Comparison of ENCODE assay signal across 7 cellular contexts in the genomic region with DNA sequence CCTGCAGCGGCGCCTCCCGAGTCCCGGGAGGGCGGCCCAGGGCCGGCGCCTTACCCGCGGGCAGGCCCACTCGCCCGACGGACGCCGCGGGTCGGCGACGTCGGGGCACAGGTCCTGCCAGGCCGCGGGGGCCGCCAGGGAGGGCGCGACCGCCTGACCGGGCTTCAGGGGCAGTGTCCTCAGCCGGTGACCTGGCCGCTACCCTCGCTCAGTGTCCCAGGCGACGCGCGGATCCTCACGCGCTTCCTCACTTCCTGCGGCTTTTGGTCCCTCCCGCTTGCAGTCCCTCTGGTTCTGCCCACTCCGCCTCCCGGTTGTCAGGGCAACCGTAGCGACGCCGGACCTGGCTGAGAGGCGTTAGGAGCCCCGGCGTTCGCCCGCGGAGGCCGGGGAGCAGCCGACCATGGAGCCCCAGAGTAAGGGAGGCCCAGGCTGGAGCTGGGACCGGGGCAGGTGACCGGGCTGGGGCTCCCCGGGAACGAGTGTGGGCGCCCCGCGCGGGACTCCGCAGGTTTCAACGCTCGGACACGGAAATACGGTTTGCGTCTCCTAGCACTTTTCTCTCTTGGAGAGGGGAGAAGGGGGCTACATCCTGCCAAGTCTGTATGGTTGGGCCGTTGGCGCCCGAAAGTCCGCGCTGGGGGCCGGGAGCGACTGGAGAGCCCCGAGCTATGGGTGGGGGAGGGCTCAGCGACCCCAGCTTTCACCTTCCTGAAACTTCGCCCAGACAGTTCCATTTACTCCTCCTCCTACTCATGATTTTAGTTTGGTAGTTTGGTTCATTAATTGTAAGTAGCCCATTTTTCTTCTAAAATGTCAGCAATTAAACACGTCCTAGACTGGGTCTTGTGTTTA.
DNase-seq lines count a peak whose midpoint lies in the region; ATAC-seq and TF ChIP-seq lines count a peak whose summit lies in the region.
"Not testable (repeated sequence)": the region's sequence is repeated elsewhere in the genome, so short reads cannot be mapped to it uniquely, and the experiment has no call there.

No MANE protein-coding gene starts in this region.

- not testable (repeated sequence) for TF ChIP-seq POLR2A in body of pancreas (IDR thresholded peaks at IDR 0.05)

- H3K27ac Mint-ChIP-seq in naive thymus-derived CD4-positive, alpha-beta T cell; stimulated activated memory B cell treated with anti-CD40 and anti-IgM and Interleukin-4, amounts not matched to agents 10 μg/mL and 1 μg/mL and 100 μg/mL, for 72 hours: not testable (repeated sequence)

- not testable (repeated sequence) for H3K27me3 ChIP-seq in body of pancreas; naive thymus-derived CD4-positive, alpha-beta T cell (ENCODE audit: control insufficient read depth in 2 of 2, insufficient read depth in 2 of 2, low read length in 2 of 2)

- intact Hi-C loops in body of pancreas (cut with DNase I); Right ventricle myocardium superior (cut with DNase I); naive thymus-derived CD4-positive, alpha-beta T cell (cut with micrococcal nuclease): not testable (repeated sequence)

- CTCF ChIA-PET in naive thymus-derived CD4-positive, alpha-beta T cell (lab: Charles Lee): not testable (repeated sequence)

- WGBS in body of pancreas, 2 donors: 53 to 62% methylated on average over 64 to 76 of the region's 76 CpGs

- not testable (repeated sequence) for H3K27ac ChIP-seq in body of pancreas; naive thymus-derived CD4-positive, alpha-beta T cell (ENCODE audit: low read depth, low read length)

- peak overlapping the region; percentile 30; the same call in 1 of the 2 replicates for H3K4me3 ChIP-seq in LNCaP clone FGC (ENCODE audit: low read depth, low read length)
- H3K4me3 ChIP-seq in body of pancreas; naive thymus-derived CD4-positive, alpha-beta T cell (ENCODE audit: low read length): not testable (repeated sequence)

- ATAC-seq in body of pancreas (peak; percentile 47), Right ventricle myocardium superior (ENCODE audit: poor library complexity) (peak; percentile 33)
- ATAC-seq in naive thymus-derived CD4-positive, alpha-beta T cell: peak; percentile 21
- ATAC-seq in stimulated activated memory B cell treated with anti-CD40 and anti-IgM and Interleukin-4, amounts not matched to agents 10 μg/mL and 1 μg/mL and 100 μg/mL, for 72 hours: peak; percentile 76

- H3K27me3 Mint-ChIP-seq in naive thymus-derived CD4-positive, alpha-beta T cell; stimulated activated memory B cell treated with anti-CD40 and anti-IgM and Interleukin-4, amounts not matched to agents 10 μg/mL and 1 μg/mL and 100 μg/mL, for 72 hours: not testable (repeated sequence)

- not testable (repeated sequence) for H3K4me1 Mint-ChIP-seq in naive thymus-derived CD4-positive, alpha-beta T cell; stimulated activated memory B cell treated with anti-CD40 and anti-IgM and Interleukin-4, amounts not matched to agents 10 μg/mL and 1 μg/mL and 100 μg/mL, for 72 hours

- POLR2A ChIA-PET in naive thymus-derived CD4-positive, alpha-beta T cell (lab: Charles Lee): not testable (repeated sequence)

- H3K9me3 ChIP-seq in body of pancreas: not testable (repeated sequence)
- H3K9me3 ChIP-seq in naive thymus-derived CD4-positive, alpha-beta T cell (ENCODE audit: control insufficient read depth in 2 of 3, low read length in 3 of 3): peaks cover 0 to 22% (median 0%) of the 10 kb centered on the region in 3 experiments

- peaks cover 31 to 76% (median 49%) of the 10 kb centered on the region in 11 donors for H3K9me3 Mint-ChIP-seq in naive thymus-derived CD4-positive, alpha-beta T cell
- H3K9me3 Mint-ChIP-seq in stimulated activated memory B cell treated with anti-CD40 and anti-IgM and Interleukin-4, amounts not matched to agents 10 μg/mL and 1 μg/mL and 100 μg/mL, for 72 hours: peaks cover 28% of the 10 kb centered on the region

- peaks cover 0 to 23% (median 13%) of the 10 kb centered on the region in 5 donors for H3K36me3 Mint-ChIP-seq in naive thymus-derived CD4-positive, alpha-beta T cell
- not testable (repeated sequence) for H3K36me3 Mint-ChIP-seq in stimulated activated memory B cell treated with anti-CD40 and anti-IgM and Interleukin-4, amounts not matched to agents 10 μg/mL and 1 μg/mL and 100 μg/mL, for 72 hours

- not testable (repeated sequence) for H3K4me3 Mint-ChIP-seq in naive thymus-derived CD4-positive, alpha-beta T cell; stimulated activated memory B cell treated with anti-CD40 and anti-IgM and Interleukin-4, amounts not matched to agents 10 μg/mL and 1 μg/mL and 100 μg/mL, for 72 hours

- H3K4me1 ChIP-seq in body of pancreas; naive thymus-derived CD4-positive, alpha-beta T cell (ENCODE audit: control insufficient read depth in 2 of 2, insufficient read depth in 2 of 2, low read length in 2 of 2): not testable (repeated sequence)

- not testable (repeated sequence) for H3K36me3 ChIP-seq in body of pancreas (replicated peaks in 1 of 2; ENCODE audit: insufficient read depth in 1 of 2, low read depth in 2 of 2); naive thymus-derived CD4-positive, alpha-beta T cell (ENCODE audit: control insufficient read depth in 2 of 3, insufficient read depth in 3 of 3, low read length in 3 of 3)

- DNase-seq in GM03348 (ENCODE audit: low spot score): peak; percentile 14
- not testable (repeated sequence) for DNase-seq in LNCaP clone FGC (ENCODE audit: low read depth); body of pancreas; naive thymus-derived CD4-positive, alpha-beta T cell
- peak; percentile 62 for DNase-seq in Right ventricle myocardium superior
- DNase-seq in islet precursor cell: peak; percentile 54

- TF ChIP-seq CTCF in LNCaP clone FGC (IDR thresholded peaks at IDR 0.05; ENCODE audit: control insufficient read depth, extremely low read depth, insufficient read depth); body of pancreas (IDR thresholded peaks at IDR 0.05): not testable (repeated sequence)

Comparison
In these comparisons a context has a peak if more than half of its experiments do, and no peak if none do; other contexts are left out.
1. ATAC-seq: peak in every context shown above with its lines; median percentile 76 in stimulated activated memory B cell treated with anti-CD40 and anti-IgM and Interleukin-4, amounts not matched to agents 10 μg/mL and 1 μg/mL and 100 μg/mL, for 72 hours; 47 in body of pancreas; 33 in Right ventricle myocardium superior; 21 in naive thymus-derived CD4-positive, alpha-beta T cell.